In genomic region chrX:87465757-87466156, GRCh38 we compare ENCODE assay signal across 7 cellular contexts. TPM values are rescaled to one million over a fixed set of nuclear protein-coding genes. Genes with fewer than 3 reads are reported as not detected.
DNase-seq lines count a peak whose midpoint lies in the region; TF ChIP-seq lines count a peak whose summit lies in the region.
"Not testable (repeated sequence)": the region's sequence is repeated elsewhere in the genome, so short reads cannot be mapped to it uniquely, and the experiment has no call there.
"Had no signal": no experiment of that assay in that cellular context is flagged by ENCODE, and none has a peak within 500 bp of the region (broad histone marks: within the 10 kb centered on the region; RNA-seq: fewer than 3 reads in every experiment).

No MANE protein-coding gene starts in this region.

- not testable (repeated sequence) for H2AFZ ChIP-seq in neural progenitor cell (replicated peaks)

- H3K9me3 ChIP-seq in neural progenitor cell (ENCODE audit: low read depth), result not testable (repeated sequence)

- H3K4me3 ChIP-seq in neural progenitor cell, result not testable (repeated sequence)

- not testable (repeated sequence) for TF ChIP-seq CTCF in neural progenitor cell (IDR thresholded peaks at IDR 0.05)

- DNase-seq in neural progenitor cell (ENCODE audit: low spot score), result not testable (repeated sequence)

- H3K4me2 ChIP-seq in neural progenitor cell, result not testable (repeated sequence)

- H3K9me3 Mint-ChIP-seq in neural progenitor cell, result peaks cover 25% of the 10 kb centered on the region

- H3F3A ChIP-seq in neural progenitor cell (ENCODE audit: low read depth), result not testable (repeated sequence)

- H3K4me1 Mint-ChIP-seq in neural progenitor cell, result not testable (repeated sequence)

- not testable (repeated sequence) for H3K4me1 ChIP-seq in neural progenitor cell

- H3K4me3 Mint-ChIP-seq in neural progenitor cell, result not testable (repeated sequence)

- not testable (repeated sequence) for H3K79me2 ChIP-seq in neural progenitor cell (ENCODE audit: low read depth)

- H3K9ac ChIP-seq in neural progenitor cell, result not testable (repeated sequence)

- peak overlapping the region; percentile 28 for H3K27ac Mint-ChIP-seq in neural progenitor cell

- H4K20me1 ChIP-seq in neural progenitor cell (ENCODE audit: low read depth), result not testable (repeated sequence)

- H3K27ac ChIP-seq in neural progenitor cell, result not testable (repeated sequence)

- not testable (repeated sequence) for H3K36me3 Mint-ChIP-seq in neural progenitor cell

- not testable (repeated sequence) for H3K27me3 Mint-ChIP-seq in neural progenitor cell (ENCODE audit: insufficient read depth, low read depth)

- not testable (repeated sequence) for H3K27me3 ChIP-seq in neural progenitor cell

- not testable (repeated sequence) for H3K36me3 ChIP-seq in neural progenitor cell

RNA-seq across cellular contexts. Expression of gene KLHL4, which starts 51.8 kb away (rescaled TPM):
- total RNA-seq in neural progenitor cell (ENCODE audit: low replicate concordance), result 0.17 and 0.22 TPM in 2 replicates
- total RNA-seq: B cell; Caco-2; Calu3; CD4-positive, alpha-beta memory T cell; CD4-positive, alpha-beta T cell; CD8-positive, alpha-beta T cell had no signal
